21 cellular contexts compared by ENCODE assay signal in the genomic region with DNA sequence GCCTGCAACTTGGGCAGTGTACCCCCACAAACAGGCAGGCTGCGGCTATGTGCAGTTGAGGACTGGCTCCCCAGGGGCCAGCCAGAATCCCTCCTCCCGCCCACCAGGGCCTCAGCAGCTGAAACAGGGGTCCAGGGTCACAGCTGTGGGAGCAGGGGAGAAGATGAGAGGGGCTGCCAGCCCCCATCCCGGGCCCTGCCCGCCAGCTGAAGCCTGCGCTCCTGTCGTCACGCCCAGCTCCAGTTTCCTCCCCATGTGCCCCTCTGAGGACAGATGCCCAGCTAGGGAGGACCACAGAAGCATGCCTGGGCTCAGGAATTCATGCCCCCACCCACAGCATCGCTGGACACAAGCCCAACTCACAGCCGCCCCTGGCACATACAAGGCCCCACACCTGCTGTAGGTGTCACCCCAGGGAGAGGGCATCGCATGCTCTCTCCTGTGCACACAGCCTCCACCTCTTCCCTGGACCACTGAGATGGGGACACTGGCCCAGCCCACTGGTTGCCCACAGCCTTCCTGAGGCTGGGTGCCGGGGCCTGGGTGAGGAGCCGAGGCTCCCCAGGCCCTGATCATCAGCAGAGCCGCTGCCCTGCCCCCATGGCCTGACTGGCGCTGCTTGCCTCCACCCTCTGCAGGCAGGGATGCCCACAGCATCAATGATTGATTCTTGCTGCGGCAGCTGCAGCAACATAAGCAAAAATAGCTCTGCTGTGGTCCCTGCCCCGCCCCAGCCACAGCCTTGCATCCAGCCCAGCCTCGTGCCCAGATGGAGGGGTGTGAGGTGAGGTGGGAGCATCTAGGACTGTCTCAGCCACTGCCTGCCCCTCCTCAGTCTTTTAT. TPM values are rescaled to one million over a fixed set of nuclear protein-coding genes. Genes with fewer than 3 reads are reported as not detected.
DNase-seq lines count a peak whose midpoint lies in the region; ATAC-seq and TF ChIP-seq lines count a peak whose summit lies in the region.
"Had no signal": no experiment of that assay in that cellular context is flagged by ENCODE, and none has a peak within 500 bp of the region (broad histone marks: within the 10 kb centered on the region; RNA-seq: fewer than 3 reads in every experiment).

No MANE protein-coding gene starts in this region.

- POLR2A ChIA-PET in HEK293T (lab: Yijun Ruan, JAX), result interaction anchor here (1.5 kb wide), 1 partner anchor 39 kb away, joined by 4 read pairs; the partner anchor contains the start of gene CDCA4

- TF ChIP-seq CTCF in spleen (IDR thresholded peaks at IDR 0.05 in 8 of 11, conservative IDR thresholded peaks at IDR 0.05 in 3 of 11), result no peak

- TF ChIP-seq POLR2A in spleen (IDR thresholded peaks at IDR 0.05), result no peak

- H3K4me3 ChIP-seq in spleen, result no peak overlapping the region
- H3K4me3 ChIP-seq: esophagus squamous epithelium, Peyer's patch, tibial nerve had no signal

- CTCF ChIA-PET in HEK293T (lab: Yijun Ruan, JAX), result interaction anchor here (0.7 kb wide), 1 partner anchor 9 kb away, joined by 3 read pairs; no protein-coding TSS in a partner anchor

- 72 to 84% (median 79%) methylated on average over 7 to 17 of the region's 17 CpGs for WGBS in spleen, 5 donors

- peaks cover 14 to 39% (median 28%) of the 10 kb centered on the region in 6 donors for H3K4me1 ChIP-seq in spleen

- no peak for ATAC-seq in left lobe of liver
- ATAC-seq: naive thymus-derived CD8-positive, alpha-beta T cell had no signal

- intact Hi-C loops in spleen (cut with DNase I; ENCODE audit: low total_unique reads), result no loop called here

- H3K9me3 ChIP-seq in spleen, result no peaks in the 10 kb centered on the region
- H3K9me3 ChIP-seq: esophagus squamous epithelium, Peyer's patch, tibial nerve had no signal

- H3K27me3 ChIP-seq in spleen (replicated peaks in 1 of 7), result peaks cover 0 to 26% (median 17%) of the 10 kb centered on the region in 7 donors
- H3K27me3 ChIP-seq: Peyer's patch had no signal

- peak; percentile 4 for DNase-seq in activated naive CD4-positive, alpha-beta T cell treated with anti-CD3 and anti-CD28 coated beads, Interleukin-2, amount 50 U/mL, for 16 hours
- no peak for DNase-seq in activated naive CD4-positive, alpha-beta T cell (lab: John Stamatoyannopoulos, UW)
- DNase-seq in RPMI8226 (peak; percentile 29), left lobe of liver (ENCODE audit: low spot score) (peak; percentile 44), spleen (peak; percentile 72), NOMO-1 (lab: John Stamatoyannopoulos, UW; ENCODE audit: unreplicated experiment in 2 of 2) (no peak), NCI-H2196 (lab: John Stamatoyannopoulos, UW; ENCODE audit: unreplicated experiment) (no peak), HEK293T (ENCODE audit: extremely low spot score) (no peak)
- DNase-seq: activated CD4-positive, alpha-beta T cell treated with anti-CD3 and anti-CD28 coated beads, Interleukin-2, amount 50 U/mL, for 48 hours; central memory CD4-positive, alpha-beta T cell; DMS79; effector CD8-positive, alpha-beta T cell; esophagus squamous epithelium; NCI-H1105 treated with DMSO at 0.1 percent for 48 hours; NCI-H226; stimulated activated naive CD4-positive, alpha-beta T cell had no signal

- no peaks in the 10 kb centered on the region for H3K36me3 ChIP-seq in spleen
- H3K36me3 ChIP-seq: esophagus squamous epithelium, Peyer's patch, tibial nerve had no signal

- no peak overlapping the region for H3K27ac ChIP-seq in spleen
- H3K27ac ChIP-seq: esophagus squamous epithelium, Peyer's patch had no signal

TF ChIP-seq in HEK293T, 16 proteins besides CTCF, POLR2A, EP300 and RAD21:
- TF ChIP-seq SP1 (IDR thresholded peaks at IDR 0.05) (no peak), L3MBTL2 (conservative IDR thresholded peaks at IDR 0.05) (no peak), FOXK2 (IDR thresholded peaks at IDR 0.05) (no peak), NFRKB (IDR thresholded peaks at IDR 0.05) (no peak), SUZ12 (IDR thresholded peaks at IDR 0.05) (no peak), ZNF384 (IDR thresholded peaks at IDR 0.05) (no peak), TARDBP (IDR thresholded peaks at IDR 0.05) (no peak), FOXA1 (IDR thresholded peaks at IDR 0.05) (no peak), ARNT (IDR thresholded peaks at IDR 0.05) (no peak), FOXM1 (IDR thresholded peaks at IDR 0.05; ENCODE audit: borderline replicate concordance) (no peak), LEF1 (IDR thresholded peaks at IDR 0.05; ENCODE audit: borderline replicate concordance) (no peak), BHLHE40 (IDR thresholded peaks at IDR 0.05; ENCODE audit: borderline replicate concordance) (no peak), PKNOX1 (IDR thresholded peaks at IDR 0.05) (no peak), HDGF (IDR thresholded peaks at IDR 0.05; ENCODE audit: borderline replicate concordance) (no peak), CTBP1 (IDR thresholded peaks at IDR 0.05; ENCODE audit: borderline replicate concordance) (no peak), ELF4 (IDR thresholded peaks at IDR 0.05) (no peak)

RNA-seq across cellular contexts. Expression of gene CLBA1, which starts 3.7 kb away (rescaled TPM):
- total RNA-seq in left lobe of liver (2.2 TPM), spleen (1 to 10 TPM; 1.7 to 4.0 (median 3.4) TPM)
- 1 to 10 TPM; 3.7 to 4.3 (median 3.9) TPM for polyA plus RNA-seq in spleen

RNA-seq across cellular contexts. Expression of gene AHNAK2, which starts 3.7 kb away (rescaled TPM):
- total RNA-seq in left lobe of liver (5.5 TPM), spleen (1 to 10 TPM in 1 of 7 donors, under 1 TPM in 6; 0.26 to 1.3 (median 0.66) TPM)
- under 1 TPM; 0.30 to 0.86 (median 0.76) TPM for polyA plus RNA-seq in spleen
- total RNA-seq: naive thymus-derived CD8-positive, alpha-beta T cell had no signal
- polyA plus RNA-seq: CD4-positive, alpha-beta memory T cell; naive thymus-derived CD8-positive, alpha-beta T cell had no signal

RNA-seq across cellular contexts. Expression of gene CDCA4, which starts 39.0 kb away (rescaled TPM):
- total RNA-seq in left lobe of liver (1.4 TPM), spleen (10 to 100 TPM in 2 of 7 donors, 1 to 10 TPM in 5; 6.5 to 15.1 (median 8.7) TPM)
- polyA plus RNA-seq in spleen, result 10 to 100 TPM in 1 of 3 donors, 1 to 10 TPM in 2; 5.8 to 10.5 (median 8.5) TPM

RNA-seq across cellular contexts. Expression of gene PLD4, which starts 57.2 kb away (rescaled TPM):
- not detected for total RNA-seq in left lobe of liver
- 10 to 100 TPM in 6 of 7 donors, 1 to 10 TPM in 1; 5.4 to 30.2 (median 13.9) TPM for total RNA-seq in spleen
- 10 to 100 TPM; 25.8 to 31.3 (median 29.8) TPM for polyA plus RNA-seq in spleen
- total RNA-seq: CD4-positive, alpha-beta memory T cell; lung microvascular endothelial cell had no signal

Comparison
In these comparisons a context has a peak if more than half of its experiments do, and no peak if none do; other contexts are left out.
1. DNase-seq: peak in activated naive CD4-positive, alpha-beta T cell treated with anti-CD3 and anti-CD28 coated beads, Interleukin-2, amount 50 U/mL, for 16 hours (single experiment), RPMI8226 (single experiment), left lobe of liver (single experiment) and spleen (single experiment); none in activated naive CD4-positive, alpha-beta T cell (0 of 4), NOMO-1 (0 of 2), NCI-H2196 (single experiment) and HEK293T (single experiment).